ENCODE assay signal across 25 cellular contexts in genomic region chr5:66969963-66970362, GRCh38.
"Had no signal": no experiment of that assay in that cellular context is flagged by ENCODE, and none has a peak within 500 bp of the region (broad histone marks: within the 10 kb centered on the region; RNA-seq: fewer than 3 reads in every experiment).

No MANE protein-coding gene starts in this region.

- ATAC-seq: activated CD4-positive, alpha-beta T cell treated with anti-CD3 and anti-CD28 coated beads for 36 hours; activated CD8-positive, alpha-beta memory T cell treated with anti-CD3 and anti-CD28 coated beads, Interleukin-2, amount 10 ng/mL, durations not matched to agents 7 days and 5 days; activated CD8-positive, alpha-beta T cell treated with anti-CD3 and anti-CD28 coated beads, Interleukin-2, amount 10 ng/mL, durations not matched to agents 7 days and 5 days; activated T-cell treated with anti-CD3 and anti-CD28 coated beads, Interleukin-2, amount 50 U/mL, for 72 hours; natural killer cell; stimulated activated naive B cell treated with anti-CD40 and anti-IgM and Interleukin-4, amounts not matched to agents 10 μg/mL and 1 μg/mL and 100 μg/mL, for 72 hours; T-cell had no signal

- H3K4me3 ChIP-seq: colonic mucosa, esophagus squamous epithelium, sigmoid colon, smooth muscle cell, stomach, thyroid gland had no signal

- H3K27ac ChIP-seq: colonic mucosa, epithelial cell of prostate, esophagus squamous epithelium, sigmoid colon, stomach, thyroid gland had no signal

- H3K27me3 ChIP-seq: colonic mucosa, esophagus squamous epithelium, sigmoid colon, stomach, thyroid gland had no signal

- H3K4me2 ChIP-seq: smooth muscle cell had no signal

- DNase-seq: activated CD4-positive, alpha-beta T cell treated with anti-CD3 and anti-CD28 coated beads for 36 hours; activated CD4-positive, CD25-positive, alpha-beta regulatory T cell; activated CD8-positive, alpha-beta memory T cell treated with anti-CD3 and anti-CD28 coated beads, Interleukin-2, amount 10 ng/mL, durations not matched to agents 7 days and 5 days; activated CD8-positive, alpha-beta T cell treated with anti-CD3 and anti-CD28 coated beads, Interleukin-2, amount 10 ng/mL, durations not matched to agents 7 days and 5 days; activated effector memory CD4-positive, alpha-beta T cell treated with Interleukin-2 at 50 U/mL for 16 hours; activated naive CD4-positive, alpha-beta T cell treated with Interleukin-2 at 50 U/mL for 16 hours; activated T-cell treated with anti-CD3 and anti-CD28 coated beads, Interleukin-2, amount 50 U/mL, for 72 hours; anterior cingulate cortex; cerebellar nuclear complex; colonic mucosa; effector CD8-positive, alpha-beta T cell; esophagus squamous epithelium; foreskin melanocyte; islet precursor cell; midbrain; natural killer cell; posterior cingulate gyrus; sigmoid colon; stimulated activated CD4-positive, alpha-beta T cell treated with anti-CD3 and anti-CD28 coated beads, Interleukin-1b, Interleukin-23, amount 100 ng/mL, for 48 hours; stimulated activated naive B cell treated with anti-CD40 and anti-IgM and Interleukin-4, amounts not matched to agents 10 μg/mL and 1 μg/mL and 100 μg/mL, for 72 hours; stomach; T-cell; thyroid gland had no signal

- H3K36me3 ChIP-seq: colonic mucosa, esophagus squamous epithelium, sigmoid colon, stomach, thyroid gland had no signal

- H3K9me3 ChIP-seq: colonic mucosa, esophagus squamous epithelium, sigmoid colon, stomach, thyroid gland had no signal

- H3K4me1 ChIP-seq: colonic mucosa, esophagus squamous epithelium had no signal
